ENCODE assay signal across 29 cellular contexts in the genomic region with DNA sequence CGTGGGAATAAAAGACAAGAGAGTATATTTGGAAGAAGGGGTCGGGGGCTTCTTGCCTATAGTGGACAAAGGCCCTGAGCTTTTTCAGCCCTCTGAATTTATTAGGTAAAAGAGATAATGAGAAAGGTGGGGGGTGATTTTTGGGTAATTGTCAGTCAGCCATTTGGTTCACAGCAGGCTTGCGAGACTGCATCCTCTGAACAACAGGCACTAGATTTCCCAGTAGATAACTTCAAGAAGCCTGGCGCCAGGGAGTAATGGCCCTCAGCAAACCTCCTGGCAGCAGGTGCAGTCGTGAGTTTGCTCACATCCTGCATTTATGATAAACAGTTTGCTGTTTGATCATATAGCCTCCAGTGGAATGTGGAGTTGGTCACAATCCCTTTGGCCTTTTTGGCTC.
"Had no signal": no experiment of that assay in that cellular context is flagged by ENCODE, and none has a peak within 500 bp of the region (broad histone marks: within the 10 kb centered on the region; RNA-seq: fewer than 3 reads in every experiment).

No MANE protein-coding gene starts in this region.

- DNase-seq: stimulated activated CD4-positive, alpha-beta T cell treated with anti-CD3 and anti-CD28 coated beads, Interleukin-2, amount 100 ng/mL, for 48 hours; stimulated activated CD4-positive, alpha-beta T cell treated with anti-CD3 and anti-CD28 coated beads, Interleukin-4, amount 100 ng/mL, for 1 hour; stimulated activated CD4-positive, alpha-beta T cell treated with anti-CD3 and anti-CD28 coated beads, Interleukin-4, amount 100 ng/mL, for 24 hours; stimulated activated CD4-positive, alpha-beta T cell treated with anti-CD3 and anti-CD28 coated beads, Interleukin-4, amount 100 ng/mL, for 4 hours; stimulated activated CD8-positive, alpha-beta memory T cell treated with anti-CD3 and anti-CD28 coated beads, Interleukin-4, amount 100 ng/mL, for 48 hours; stimulated activated naive B cell treated with anti-CD40 and anti-IgM and Interleukin-4, amounts not matched to agents 10 μg/mL and 1 μg/mL and 100 μg/mL, for 72 hours; stimulated activated naive CD4-positive, alpha-beta T cell; stimulated activated naive CD4-positive, alpha-beta T cell treated with Interleukin-2 at 50 U/mL for 16 hours; stimulated activated naive CD8-positive, alpha-beta T cell treated with anti-CD3 and anti-CD28 coated beads, Interleukin-15, amount 100 ng/mL, for 72 hours; stimulated activated naive CD8-positive, alpha-beta T cell treated with anti-CD3 and anti-CD28 coated beads, Interleukin-15, Interleukin-2, amounts not matched to agents 100 U/mL and 50 U/mL, for 24 hours; stomach; substantia nigra; testis; thyroid gland; tibial artery; transverse colon; trophoblast cell; upper lobe of left lung; upper lobe of right lung; uterus had no signal

- H3K27me3 ChIP-seq: stomach, suprapubic skin, testis, thyroid gland, tibial artery, tibial nerve, transverse colon, upper lobe of left lung, uterus, vagina had no signal

- H3K36me3 Mint-ChIP-seq: stimulated activated effector memory CD8-positive, alpha-beta T cell treated with anti-CD3 and anti-CD28 coated beads, Interleukin-12 subunit alpha, Interleukin-12 subunit beta, amount 100 ng/mL, for 72 hours; stimulated activated memory B cell treated with anti-CD40 and anti-IgM and Interleukin-4, amounts not matched to agents 10 μg/mL and 1 μg/mL and 100 μg/mL, for 72 hours; stimulated activated naive B cell treated with anti-CD40 and anti-IgM and Interleukin-4, amounts not matched to agents 10 μg/mL and 1 μg/mL and 100 μg/mL, for 72 hours; type B pancreatic cell had no signal

- H3K27ac ChIP-seq: stomach, suprapubic skin, testis, thoracic aorta, thyroid gland, tibial artery, tibial nerve, transverse colon, upper lobe of left lung, upper lobe of right lung, uterus, vagina had no signal

- H3K4me3 ChIP-seq: stomach, suprapubic skin, testis, thoracic aorta, thyroid gland, tibial artery, tibial nerve, transverse colon, upper lobe of left lung, upper lobe of right lung, uterus, vagina had no signal

- H3K9me3 Mint-ChIP-seq: stimulated activated naive CD8-positive, alpha-beta T cell treated with anti-CD3 and anti-CD28 coated beads, Interleukin-15, amount 100 ng/mL, for 72 hours; stimulated activated naive CD8-positive, alpha-beta T cell treated with anti-CD3 and anti-CD28 coated beads, Interleukin-15, Interleukin-2, amounts not matched to agents 100 ng/mL and 50 ng/mL, for 24 hours had no signal

- H3K4me1 ChIP-seq: stomach, suprapubic skin, testis, thyroid gland, tibial artery, transverse colon, upper lobe of left lung, upper lobe of right lung, uterus, vagina had no signal

- H3K4me1 Mint-ChIP-seq: stimulated activated effector memory CD8-positive, alpha-beta T cell treated with anti-CD3 and anti-CD28 coated beads, Interleukin-12 subunit alpha, Interleukin-12 subunit beta, amount 100 ng/mL, for 72 hours; stimulated activated naive CD8-positive, alpha-beta T cell treated with anti-CD3 and anti-CD28 coated beads, Interleukin-15, amount 100 ng/mL, for 72 hours had no signal

- FAIRE-seq: urothelium cell line had no signal

- H3K27me3 Mint-ChIP-seq: stimulated activated memory B cell treated with anti-CD40 and anti-IgM and Interleukin-4, amounts not matched to agents 10 μg/mL and 1 μg/mL and 100 μg/mL, for 72 hours; stimulated activated naive CD8-positive, alpha-beta T cell treated with anti-CD3 and anti-CD28 coated beads, Interleukin-15, amount 100 ng/mL, for 72 hours had no signal

- H3K4me3 Mint-ChIP-seq: stimulated activated effector memory CD8-positive, alpha-beta T cell treated with anti-CD3 and anti-CD28 coated beads, Interleukin-12 subunit alpha, Interleukin-12 subunit beta, amount 100 ng/mL, for 72 hours; stimulated activated memory B cell treated with anti-CD40 and anti-IgM and Interleukin-4, amounts not matched to agents 10 μg/mL and 1 μg/mL and 100 μg/mL, for 72 hours; stimulated activated naive B cell treated with anti-CD40 and anti-IgM and Interleukin-4, amounts not matched to agents 10 μg/mL and 1 μg/mL and 100 μg/mL, for 72 hours; stimulated activated naive CD8-positive, alpha-beta T cell treated with anti-CD3 and anti-CD28 coated beads, Interleukin-15, amount 100 ng/mL, for 72 hours; stimulated activated naive CD8-positive, alpha-beta T cell treated with anti-CD3 and anti-CD28 coated beads, Interleukin-15, Interleukin-2, amounts not matched to agents 100 ng/mL and 50 ng/mL, for 24 hours; type B pancreatic cell had no signal

- H3K36me3 ChIP-seq: stomach, suprapubic skin, thoracic aorta, thyroid gland, tibial artery, tibial nerve, transverse colon, upper lobe of left lung, upper lobe of right lung, uterus, vagina had no signal

- H3K9me3 ChIP-seq: suprapubic skin, testis, thoracic aorta, thyroid gland, transverse colon, upper lobe of right lung, uterus, vagina had no signal

- ATAC-seq: stimulated activated effector memory CD8-positive, alpha-beta T cell treated with anti-CD3 and anti-CD28 coated beads, Interleukin-12 subunit alpha, Interleukin-12 subunit beta, amount 100 ng/mL, for 72 hours; stimulated activated memory B cell treated with anti-CD40 and anti-IgM and Interleukin-4, amounts not matched to agents 10 μg/mL and 1 μg/mL and 100 μg/mL, for 72 hours; stimulated activated naive B cell treated with anti-CD40 and anti-IgM and Interleukin-4, amounts not matched to agents 10 μg/mL and 1 μg/mL and 100 μg/mL, for 72 hours; stimulated activated naive CD8-positive, alpha-beta T cell treated with anti-CD3 and anti-CD28 coated beads, Interleukin-15, amount 100 ng/mL, for 72 hours; stimulated activated naive CD8-positive, alpha-beta T cell treated with anti-CD3 and anti-CD28 coated beads, Interleukin-15, Interleukin-2, amounts not matched to agents 100 U/mL and 50 U/mL, for 24 hours; upper lobe of right lung had no signal
